1 cellular context compared by ENCODE assay signal in genomic region chr12:121209629-121210572, GRCh38.
A peak's percentile ranks its signal among the peaks of the same experiment; 100 is the strongest.
TF ChIP-seq lines count a peak whose summit lies in the region.

P2RX4 (plus strand) TSS chr12:121210129; CDS start chr12:121210165, 36 bp downstream.

TF ChIP-seq in K562, 482 proteins besides CTCF, POLR2A, EP300 and RAD21 (continued from another document and continues in another):
- TF ChIP-seq PRDM10 (IDR thresholded peaks at IDR 0.05; ENCODE audit: partially characterized antibody): peak; percentile 46
- TF ChIP-seq ZNF23 (CRISPR knock-in tag; IDR thresholded peaks at IDR 0.05): no peak
- TF ChIP-seq POLR2H (tag; IDR thresholded peaks at IDR 0.05; ENCODE audit: low read depth): peak; percentile 82
- TF ChIP-seq CREBBP (IDR thresholded peaks at IDR 0.05; ENCODE audit: low read depth, low read length): no peak
- TF ChIP-seq, protein P1, sequence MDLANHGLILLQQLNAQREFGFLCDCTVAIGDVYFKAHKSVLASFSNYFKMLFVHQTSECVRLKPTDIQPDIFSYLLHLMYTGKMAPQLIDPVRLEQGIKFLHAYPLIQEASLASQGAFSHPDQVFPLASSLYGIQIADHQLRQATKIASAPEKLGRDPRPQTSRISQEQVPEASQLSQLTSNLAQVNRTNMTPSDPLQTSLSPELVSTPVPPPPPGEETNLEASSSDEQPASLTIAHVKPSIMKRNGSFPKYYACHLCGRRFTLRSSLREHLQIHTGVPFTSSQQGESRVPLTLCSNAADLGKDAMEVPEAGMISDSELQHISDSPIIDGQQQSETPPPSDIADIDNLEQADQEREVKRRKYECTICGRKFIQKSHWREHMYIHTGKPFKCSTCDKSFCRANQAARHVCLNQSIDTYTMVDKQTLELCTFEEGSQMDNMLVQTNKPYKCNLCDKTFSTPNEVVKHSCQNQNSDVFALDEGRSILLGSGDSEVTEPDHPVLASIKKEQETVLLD (IDR thresholded peaks at IDR 0.05): 0 out of 2 replicates have a peak, but pooled peaks have one; percentile 26
- no peak; the same call in 1 of the 2 replicates for TF ChIP-seq ZNF175 (CRISPR knock-in tag; IDR thresholded peaks at IDR 0.05; ENCODE audit: low read depth)
- no peak for TF ChIP-seq ZNF444 (CRISPR knock-in tag; IDR thresholded peaks at IDR 0.05)
- no peak for TF ChIP-seq ZSCAN32 (CRISPR knock-in tag; IDR thresholded peaks at IDR 0.05)
- TF ChIP-seq PHF21A (IDR thresholded peaks at IDR 0.05; ENCODE audit: borderline replicate concordance, low read depth): no peak
- TF ChIP-seq RB1 (IDR thresholded peaks at IDR 0.05; ENCODE audit: low read depth): peak; percentile 93
- TF ChIP-seq, protein P2, sequence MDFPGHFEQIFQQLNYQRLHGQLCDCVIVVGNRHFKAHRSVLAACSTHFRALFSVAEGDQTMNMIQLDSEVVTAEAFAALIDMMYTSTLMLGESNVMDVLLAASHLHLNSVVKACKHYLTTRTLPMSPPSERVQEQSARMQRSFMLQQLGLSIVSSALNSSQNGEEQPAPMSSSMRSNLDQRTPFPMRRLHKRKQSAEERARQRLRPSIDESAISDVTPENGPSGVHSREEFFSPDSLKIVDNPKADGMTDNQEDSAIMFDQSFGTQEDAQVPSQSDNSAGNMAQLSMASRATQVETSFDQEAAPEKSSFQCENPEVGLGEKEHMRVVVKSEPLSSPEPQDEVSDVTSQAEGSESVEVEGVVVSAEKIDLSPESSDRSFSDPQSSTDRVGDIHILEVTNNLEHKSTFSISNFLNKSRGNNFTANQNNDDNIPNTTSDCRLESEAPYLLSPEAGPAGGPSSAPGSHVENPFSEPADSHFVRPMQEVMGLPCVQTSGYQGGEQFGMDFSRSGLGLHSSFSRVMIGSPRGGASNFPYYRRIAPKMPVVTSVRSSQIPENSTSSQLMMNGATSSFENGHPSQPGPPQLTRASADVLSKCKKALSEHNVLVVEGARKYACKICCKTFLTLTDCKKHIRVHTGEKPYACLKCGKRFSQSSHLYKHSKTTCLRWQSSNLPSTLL (IDR thresholded peaks at IDR 0.05): no peak; the same call in 1 of the 2 replicates
- no peak for TF ChIP-seq ZNF431 (CRISPR knock-in tag; IDR thresholded peaks at IDR 0.05)
- no peak for TF ChIP-seq THRB (CRISPR knock-in tag; conservative IDR thresholded peaks at IDR 0.05)
- TF ChIP-seq MEF2D (tag; conservative IDR thresholded peaks at IDR 0.05; ENCODE audit: low read depth): no peak
- TF ChIP-seq ZBTB8A (IDR thresholded peaks at IDR 0.05; ENCODE audit: partially characterized antibody): no peak
- no peak for TF ChIP-seq NUFIP1 (IDR thresholded peaks at IDR 0.05; ENCODE audit: partially characterized antibody)
- TF ChIP-seq, protein P3, sequence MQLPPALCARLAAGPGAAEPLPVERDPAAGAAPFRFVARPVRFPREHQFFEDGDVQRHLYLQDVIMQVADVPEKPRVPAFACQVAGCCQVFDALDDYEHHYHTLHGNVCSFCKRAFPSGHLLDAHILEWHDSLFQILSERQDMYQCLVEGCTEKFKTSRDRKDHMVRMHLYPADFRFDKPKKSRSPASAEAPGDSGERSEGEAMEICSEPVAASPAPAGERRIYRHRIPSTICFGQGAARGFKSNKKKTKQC (CRISPR knock-in tag; IDR thresholded peaks at IDR 0.05): peak; percentile 88
- TF ChIP-seq, protein P4, sequence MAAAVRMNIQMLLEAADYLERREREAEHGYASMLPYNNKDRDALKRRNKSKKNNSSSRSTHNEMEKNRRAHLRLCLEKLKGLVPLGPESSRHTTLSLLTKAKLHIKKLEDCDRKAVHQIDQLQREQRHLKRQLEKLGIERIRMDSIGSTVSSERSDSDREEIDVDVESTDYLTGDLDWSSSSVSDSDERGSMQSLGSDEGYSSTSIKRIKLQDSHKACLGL (CRISPR knock-in tag; IDR thresholded peaks at IDR 0.05; ENCODE audit: borderline replicate concordance, poor library complexity, severe bottlenecking): no peak
- no peak for TF ChIP-seq MYBL2 (IDR thresholded peaks at IDR 0.05; ENCODE audit: low read depth)
- TF ChIP-seq MYBL2 (CRISPR knock-in tag; IDR thresholded peaks at IDR 0.05; ENCODE audit: borderline replicate concordance): no peak
- no peak for TF ChIP-seq NFATC3 (IDR thresholded peaks at IDR 0.05)
- peak; percentile 77 for TF ChIP-seq GABPA (tag; conservative IDR thresholded peaks at IDR 0.05; ENCODE audit: low read depth)
- peak in 1 of 2 experiments; percentile 11; a peak in 1 of 4 replicates for TF ChIP-seq ZMIZ1 (IDR thresholded peaks at IDR 0.05; ENCODE audit: low read depth in 2 of 2, low read length in 2 of 2)
- TF ChIP-seq, protein P5, sequence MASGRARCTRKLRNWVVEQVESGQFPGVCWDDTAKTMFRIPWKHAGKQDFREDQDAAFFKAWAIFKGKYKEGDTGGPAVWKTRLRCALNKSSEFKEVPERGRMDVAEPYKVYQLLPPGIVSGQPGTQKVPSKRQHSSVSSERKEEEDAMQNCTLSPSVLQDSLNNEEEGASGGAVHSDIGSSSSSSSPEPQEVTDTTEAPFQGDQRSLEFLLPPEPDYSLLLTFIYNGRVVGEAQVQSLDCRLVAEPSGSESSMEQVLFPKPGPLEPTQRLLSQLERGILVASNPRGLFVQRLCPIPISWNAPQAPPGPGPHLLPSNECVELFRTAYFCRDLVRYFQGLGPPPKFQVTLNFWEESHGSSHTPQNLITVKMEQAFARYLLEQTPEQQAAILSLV (tag; IDR thresholded peaks at IDR 0.05): no peak
- TF ChIP-seq, protein P6, sequence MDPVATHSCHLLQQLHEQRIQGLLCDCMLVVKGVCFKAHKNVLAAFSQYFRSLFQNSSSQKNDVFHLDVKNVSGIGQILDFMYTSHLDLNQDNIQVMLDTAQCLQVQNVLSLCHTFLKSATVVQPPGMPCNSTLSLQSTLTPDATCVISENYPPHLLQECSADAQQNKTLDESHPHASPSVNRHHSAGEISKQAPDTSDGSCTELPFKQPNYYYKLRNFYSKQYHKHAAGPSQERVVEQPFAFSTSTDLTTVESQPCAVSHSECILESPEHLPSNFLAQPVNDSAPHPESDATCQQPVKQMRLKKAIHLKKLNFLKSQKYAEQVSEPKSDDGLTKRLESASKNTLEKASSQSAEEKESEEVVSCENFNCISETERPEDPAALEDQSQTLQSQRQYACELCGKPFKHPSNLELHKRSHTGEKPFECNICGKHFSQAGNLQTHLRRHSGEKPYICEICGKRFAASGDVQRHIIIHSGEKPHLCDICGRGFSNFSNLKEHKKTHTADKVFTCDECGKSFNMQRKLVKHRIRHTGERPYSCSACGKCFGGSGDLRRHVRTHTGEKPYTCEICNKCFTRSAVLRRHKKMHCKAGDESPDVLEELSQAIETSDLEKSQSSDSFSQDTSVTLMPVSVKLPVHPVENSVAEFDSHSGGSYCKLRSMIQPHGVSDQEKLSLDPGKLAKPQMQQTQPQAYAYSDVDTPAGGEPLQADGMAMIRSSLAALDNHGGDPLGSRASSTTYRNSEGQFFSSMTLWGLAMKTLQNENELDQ (CRISPR knock-in tag; IDR thresholded peaks at IDR 0.05; ENCODE audit: borderline replicate concordance): no peak
- 0 out of 2 replicates have a peak, but pooled peaks have one; percentile 62 for TF ChIP-seq HDAC8 (tag; IDR thresholded peaks at IDR 0.05)
- TF ChIP-seq TRIM28 (IDR thresholded peaks at IDR 0.05): no peak
- 0 out of 2 replicates have a peak, but pooled peaks have one; percentile 4 for TF ChIP-seq ZNF239 (CRISPR knock-in tag; IDR thresholded peaks at IDR 0.05)
- TF ChIP-seq ATF1 (CRISPR knock-in tag; IDR thresholded peaks at IDR 0.05): no peak
- TF ChIP-seq ATF1 (tag; IDR thresholded peaks at IDR 0.05): peak; percentile 93
- TF ChIP-seq, protein P7, sequence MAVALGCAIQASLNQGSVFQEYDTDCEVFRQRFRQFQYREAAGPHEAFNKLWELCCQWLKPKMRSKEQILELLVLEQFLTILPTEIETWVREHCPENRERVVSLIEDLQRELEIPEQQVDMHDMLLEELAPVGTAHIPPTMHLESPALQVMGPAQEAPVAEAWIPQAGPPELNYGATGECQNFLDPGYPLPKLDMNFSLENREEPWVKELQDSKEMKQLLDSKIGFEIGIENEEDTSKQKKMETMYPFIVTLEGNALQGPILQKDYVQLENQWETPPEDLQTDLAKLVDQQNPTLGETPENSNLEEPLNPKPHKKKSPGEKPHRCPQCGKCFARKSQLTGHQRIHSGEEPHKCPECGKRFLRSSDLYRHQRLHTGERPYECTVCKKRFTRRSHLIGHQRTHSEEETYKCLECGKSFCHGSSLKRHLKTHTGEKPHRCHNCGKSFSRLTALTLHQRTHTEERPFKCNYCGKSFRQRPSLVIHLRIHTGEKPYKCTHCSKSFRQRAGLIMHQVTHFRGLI (CRISPR knock-in tag; IDR thresholded peaks at IDR 0.05): no peak
- no peak; a peak in 1 of 4 replicates for TF ChIP-seq CSDE1 (IDR thresholded peaks at IDR 0.05)
- TF ChIP-seq CEBPG (CRISPR knock-in tag; IDR thresholded peaks at IDR 0.05): peak; percentile 51
- TF ChIP-seq CEBPG (tag; conservative IDR thresholded peaks at IDR 0.05 in 1 of 2, IDR thresholded peaks at IDR 0.05 in 1 of 2): peak in 1 of 2 experiments; percentile 82; a peak in 3 of 4 replicates
- no peak for TF ChIP-seq DDX20 (tag; IDR thresholded peaks at IDR 0.05; ENCODE audit: low read depth)
- TF ChIP-seq, protein P8, sequence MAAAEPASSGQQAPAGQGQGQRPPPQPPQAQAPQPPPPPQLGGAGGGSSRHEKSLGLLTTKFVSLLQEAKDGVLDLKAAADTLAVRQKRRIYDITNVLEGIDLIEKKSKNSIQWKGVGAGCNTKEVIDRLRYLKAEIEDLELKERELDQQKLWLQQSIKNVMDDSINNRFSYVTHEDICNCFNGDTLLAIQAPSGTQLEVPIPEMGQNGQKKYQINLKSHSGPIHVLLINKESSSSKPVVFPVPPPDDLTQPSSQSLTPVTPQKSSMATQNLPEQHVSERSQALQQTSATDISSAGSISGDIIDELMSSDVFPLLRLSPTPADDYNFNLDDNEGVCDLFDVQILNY (CRISPR knock-in tag; IDR thresholded peaks at IDR 0.05): no peak
- peak; percentile 77; the same call in 1 of the 2 replicates for TF ChIP-seq E2F3 (CRISPR knock-in tag; IDR thresholded peaks at IDR 0.05)
- TF ChIP-seq, protein P9, sequence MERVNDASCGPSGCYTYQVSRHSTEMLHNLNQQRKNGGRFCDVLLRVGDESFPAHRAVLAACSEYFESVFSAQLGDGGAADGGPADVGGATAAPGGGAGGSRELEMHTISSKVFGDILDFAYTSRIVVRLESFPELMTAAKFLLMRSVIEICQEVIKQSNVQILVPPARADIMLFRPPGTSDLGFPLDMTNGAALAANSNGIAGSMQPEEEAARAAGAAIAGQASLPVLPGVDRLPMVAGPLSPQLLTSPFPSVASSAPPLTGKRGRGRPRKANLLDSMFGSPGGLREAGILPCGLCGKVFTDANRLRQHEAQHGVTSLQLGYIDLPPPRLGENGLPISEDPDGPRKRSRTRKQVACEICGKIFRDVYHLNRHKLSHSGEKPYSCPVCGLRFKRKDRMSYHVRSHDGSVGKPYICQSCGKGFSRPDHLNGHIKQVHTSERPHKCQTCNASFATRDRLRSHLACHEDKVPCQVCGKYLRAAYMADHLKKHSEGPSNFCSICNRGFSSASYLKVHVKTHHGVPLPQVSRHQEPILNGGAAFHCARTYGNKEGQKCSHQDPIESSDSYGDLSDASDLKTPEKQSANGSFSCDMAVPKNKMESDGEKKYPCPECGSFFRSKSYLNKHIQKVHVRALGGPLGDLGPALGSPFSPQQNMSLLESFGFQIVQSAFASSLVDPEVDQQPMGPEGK (CRISPR knock-in tag; IDR thresholded peaks at IDR 0.05; ENCODE audit: borderline replicate concordance): no peak
- TF ChIP-seq ZNF121 (CRISPR knock-in tag; conservative IDR thresholded peaks at IDR 0.05): peak; percentile 93
